21 cellular contexts compared by ENCODE assay signal in genomic region chr16:12260119-12260646, GRCh38.
"Had no signal": no experiment of that assay in that cellular context is flagged by ENCODE, and none has a peak within 500 bp of the region (broad histone marks: within the 10 kb centered on the region; RNA-seq: fewer than 3 reads in every experiment).

No MANE protein-coding gene starts in this region.

- H3K27ac ChIP-seq: adrenal gland, ascending aorta, brain microvascular endothelial cell, esophagus squamous epithelium, heart left ventricle, pancreas, psoas muscle, right atrium auricular region, thoracic aorta, upper lobe of right lung had no signal

- H3K27me3 Mint-ChIP-seq: activated naive CD8-positive, alpha-beta T cell; central memory CD8-positive, alpha-beta T cell; effector memory CD8-positive, alpha-beta T cell; memory B cell; naive B cell had no signal

- H3K4me3 Mint-ChIP-seq: activated naive CD8-positive, alpha-beta T cell; central memory CD8-positive, alpha-beta T cell; effector memory CD8-positive, alpha-beta T cell; memory B cell; naive B cell; WTC11 had no signal

- H3K27ac Mint-ChIP-seq: activated naive CD8-positive, alpha-beta T cell; activated T-helper 2 cell treated with anti-CD3 and anti-CD28 coated beads, Interferon-gamma antibody, Interleukin-2, Interleukin-4, amounts not matched to agents 10 μg/mL and 5 μg/mL and 100 μg/mL, durations not matched to agents 14 hours and 24 hours and 36 hours; effector memory CD8-positive, alpha-beta T cell; memory B cell; WTC11 had no signal

- H3K4me3 ChIP-seq: adrenal gland, ascending aorta, esophagus squamous epithelium, heart left ventricle, pancreas, psoas muscle, right atrium auricular region, thoracic aorta, upper lobe of right lung had no signal

- H3K9me3 Mint-ChIP-seq: activated T-helper 2 cell treated with anti-CD3 and anti-CD28 coated beads, Interferon-gamma antibody, Interleukin-2, Interleukin-4, amounts not matched to agents 10 μg/mL and 5 μg/mL and 100 μg/mL, durations not matched to agents 14 hours and 24 hours and 36 hours; central memory CD8-positive, alpha-beta T cell; effector memory CD8-positive, alpha-beta T cell; memory B cell; naive B cell; WTC11 had no signal

- H3K9me3 ChIP-seq: adrenal gland, ascending aorta, esophagus squamous epithelium, heart left ventricle, pancreas, psoas muscle, right atrium auricular region, thoracic aorta, upper lobe of right lung had no signal

- H3K36me3 Mint-ChIP-seq: WTC11 had no signal

- DNase-seq: activated naive CD4-positive, alpha-beta T cell; activated T-cell treated with anti-CD3 and anti-CD28 coated beads, Interleukin-2, amount 50 U/mL, for 1 hour; effector memory CD8-positive, alpha-beta T cell; esophagus squamous epithelium; naive B cell; psoas muscle; stimulated activated CD4-positive, alpha-beta T cell treated with anti-CD3 and anti-CD28 coated beads, Interleukin-12 subunit alpha, Interleukin-12 subunit beta, amount 100 ng/mL, for 4 hours; T-helper 1 cell; upper lobe of right lung had no signal

- ATAC-seq: effector memory CD8-positive, alpha-beta T cell; psoas muscle had no signal

- H3K27me3 ChIP-seq: adrenal gland, ascending aorta, brain microvascular endothelial cell, esophagus squamous epithelium, heart left ventricle, pancreas, right atrium auricular region, upper lobe of right lung had no signal

- H3K36me3 ChIP-seq: adrenal gland, ascending aorta, brain microvascular endothelial cell, heart left ventricle, pancreas, right atrium auricular region, thoracic aorta, upper lobe of right lung had no signal

- H3K4me1 ChIP-seq: ascending aorta had no signal
